ENCODE assay signal across 7 cellular contexts in genomic region chr10:12129222-12130111, GRCh38. TPM values are rescaled to one million over a fixed set of nuclear protein-coding genes. Genes with fewer than 3 reads are reported as not detected.
DNase-seq lines count a peak whose midpoint lies in the region; ATAC-seq, FAIRE-seq and TF ChIP-seq lines count a peak whose summit lies in the region.

Gene SEC61A2 (plus strand): TSS chr10:12129677. CDS start chr10:12129788, 111 bp downstream.

- H3K9me2 ChIP-seq in hepatocyte (replicated peaks; ENCODE audit: insufficient read depth) = no peaks in the 10 kb centered on the region

- peaks cover 21% of the 10 kb centered on the region for H3K4me1 Mint-ChIP-seq in T-helper 2 cell treated with Interferon-gamma antibody and Interleukin-4, amounts not matched to agents 5 μg/mL and 100 μg/mL, for 36 hours (ENCODE audit: low read depth)
- peaks cover 3% of the 10 kb centered on the region for H3K4me1 Mint-ChIP-seq in astrocyte (ENCODE audit: low read depth, unreplicated experiment)

- peak; percentile 12 for DNase-seq in NCI-H1694 treated with DMSO at 0.1 percent for 48 hours (lab: John Stamatoyannopoulos, UW)
- peak; percentile 97 for DNase-seq in T-helper 2 cell treated with Interferon-gamma antibody and Interleukin-4, amounts not matched to agents 5 μg/mL and 100 μg/mL, for 36 hours (ENCODE audit: low spot score)
- peak; percentile 56 for DNase-seq in astrocyte (ENCODE audit: low read depth)
- peak; percentile 99 for DNase-seq in hepatocyte (ENCODE audit: low spot score)
- peak; percentile 94 for DNase-seq in retina

- H3K79me2 ChIP-seq in astrocyte (ENCODE audit: insufficient read depth, low read length) (peaks cover 19% of the 10 kb centered on the region), hepatocyte (peaks cover 17% of the 10 kb centered on the region)

- peak within 1 kb of the TSS; percentile 91 for H3K27ac ChIP-seq in astrocyte (ENCODE audit: low read depth, low read length)
- H3K27ac ChIP-seq in hepatocyte = peak within 1 kb of the TSS; percentile 96

- H4K20me1 ChIP-seq in astrocyte (ENCODE audit: insufficient read depth, low read length) = peaks cover 12% of the 10 kb centered on the region
- H4K20me1 ChIP-seq in hepatocyte (ENCODE audit: insufficient read depth, poor library complexity, severe bottlenecking) = peaks cover 6% of the 10 kb centered on the region

- peaks cover 13% of the 10 kb centered on the region for H3K36me3 Mint-ChIP-seq in T-helper 2 cell treated with Interferon-gamma antibody and Interleukin-4, amounts not matched to agents 5 μg/mL and 100 μg/mL, for 36 hours (ENCODE audit: low read depth)
- H3K36me3 Mint-ChIP-seq in astrocyte (ENCODE audit: low read depth, unreplicated experiment) = peaks cover 1% of the 10 kb centered on the region

- no peaks in the 10 kb centered on the region for H3K27me3 Mint-ChIP-seq in T-helper 2 cell treated with Interferon-gamma antibody and Interleukin-4, amounts not matched to agents 5 μg/mL and 100 μg/mL, for 36 hours (ENCODE audit: low read depth)
- H3K27me3 Mint-ChIP-seq in astrocyte (ENCODE audit: low read depth, unreplicated experiment) = no peaks in the 10 kb centered on the region

- H3K9me3 Mint-ChIP-seq in T-helper 2 cell treated with Interferon-gamma antibody and Interleukin-4, amounts not matched to agents 5 μg/mL and 100 μg/mL, for 36 hours = peaks cover 4% of the 10 kb centered on the region
- H3K9me3 Mint-ChIP-seq in astrocyte (ENCODE audit: unreplicated experiment) = peaks cover 4% of the 10 kb centered on the region

- ATAC-seq in GM18502 (IDR thresholded peaks at IDR 0.05; ENCODE audit: poor library complexity, unreplicated experiment) = peak; percentile 90
- peak; percentile 94 for ATAC-seq in HG02885 (IDR thresholded peaks at IDR 0.05; ENCODE audit: poor library complexity, unreplicated experiment)

- H3K27me3 ChIP-seq in astrocyte (ENCODE audit: insufficient read depth, low read length) = no peaks in the 10 kb centered on the region
- H3K27me3 ChIP-seq in hepatocyte = no peaks in the 10 kb centered on the region

- H3K36me3 ChIP-seq in astrocyte (ENCODE audit: insufficient read depth, low read length) (no peaks in the 10 kb centered on the region), hepatocyte (replicated peaks; ENCODE audit: insufficient read depth, low read depth) (no peaks in the 10 kb centered on the region)

- H3K4me1 ChIP-seq in astrocyte (ENCODE audit: insufficient read depth, low read length) (peaks cover 7% of the 10 kb centered on the region), hepatocyte (ENCODE audit: insufficient read depth) (no peaks in the 10 kb centered on the region)

- FAIRE-seq in astrocyte (lab: Jason Lieb, UNC) = no peak

- TF ChIP-seq CTCF in astrocyte (IDR thresholded peaks at IDR 0.05; ENCODE audit: insufficient read depth, low read depth, low read length) = no peak
- TF ChIP-seq CTCF in hepatocyte (IDR thresholded peaks at IDR 0.05; ENCODE audit: poor library complexity) = no peak

- peak within 1 kb of the TSS; percentile 87 for H3K27ac Mint-ChIP-seq in T-helper 2 cell treated with Interferon-gamma antibody and Interleukin-4, amounts not matched to agents 5 μg/mL and 100 μg/mL, for 36 hours
- peak within 1 kb of the TSS; percentile 36 for H3K27ac Mint-ChIP-seq in astrocyte (ENCODE audit: unreplicated experiment)

- H3K4me3 ChIP-seq in astrocyte (ENCODE audit: insufficient read depth, low read depth, low read length) (peak within 1 kb of the TSS; percentile 94), hepatocyte (peak within 1 kb of the TSS; percentile 90)

- peak within 1 kb of the TSS; percentile 95 for H3K4me2 ChIP-seq in astrocyte (ENCODE audit: low read length)
- peak within 1 kb of the TSS; percentile 85 for H3K4me2 ChIP-seq in hepatocyte

- under 1% methylated on average over 73 of the region's 108 CpGs for WGBS in hepatocyte (ENCODE audit: low lambda C conversion rate, missing lambda C conversion rate)

- H2AFZ ChIP-seq in astrocyte (ENCODE audit: low read depth, low read length) (peak within 1 kb of the TSS; percentile 100), hepatocyte (peak within 1 kb of the TSS; percentile 90)

- H3K9me3 ChIP-seq in astrocyte (ENCODE audit: insufficient read depth, low read depth, low read length) (no peaks in the 10 kb centered on the region), hepatocyte (ENCODE audit: low read depth) (no peaks in the 10 kb centered on the region)

- H3K9ac ChIP-seq in astrocyte (ENCODE audit: low read length) = peak within 1 kb of the TSS; percentile 89

- H3K4me3 Mint-ChIP-seq in T-helper 2 cell treated with Interferon-gamma antibody and Interleukin-4, amounts not matched to agents 5 μg/mL and 100 μg/mL, for 36 hours = peak within 1 kb of the TSS; percentile 84
- peak within 1 kb of the TSS; percentile 89 for H3K4me3 Mint-ChIP-seq in astrocyte (ENCODE audit: unreplicated experiment)

RNA-seq across cellular contexts. Expression of gene SEC61A2, which starts in this region (rescaled TPM):
- total RNA-seq in astrocyte (14.3 and 17.6 TPM in 2 replicates), hepatocyte (11.1 and 13.7 TPM in 2 replicates)
- 9.2 and 12.2 TPM in 2 replicates for polyA plus RNA-seq in hepatocyte

Comparison
In these comparisons a context has a peak if more than half of its experiments do, and no peak if none do; other contexts are left out.
1. Peak in every context shown above with its lines: DNase-seq, ATAC-seq, H3K4me3 ChIP-seq and H3K27ac ChIP-seq.
2. DNase-seq: peak in every context shown above with its lines; median percentile 99 in hepatocyte; 97 in T-helper 2 cell treated with Interferon-gamma antibody and Interleukin-4, amounts not matched to agents 5 μg/mL and 100 μg/mL, for 36 hours; 94 in retina; 56 in astrocyte; 12 in NCI-H1694 treated with DMSO at 0.1 percent for 48 hours.